In the genomic region with DNA sequence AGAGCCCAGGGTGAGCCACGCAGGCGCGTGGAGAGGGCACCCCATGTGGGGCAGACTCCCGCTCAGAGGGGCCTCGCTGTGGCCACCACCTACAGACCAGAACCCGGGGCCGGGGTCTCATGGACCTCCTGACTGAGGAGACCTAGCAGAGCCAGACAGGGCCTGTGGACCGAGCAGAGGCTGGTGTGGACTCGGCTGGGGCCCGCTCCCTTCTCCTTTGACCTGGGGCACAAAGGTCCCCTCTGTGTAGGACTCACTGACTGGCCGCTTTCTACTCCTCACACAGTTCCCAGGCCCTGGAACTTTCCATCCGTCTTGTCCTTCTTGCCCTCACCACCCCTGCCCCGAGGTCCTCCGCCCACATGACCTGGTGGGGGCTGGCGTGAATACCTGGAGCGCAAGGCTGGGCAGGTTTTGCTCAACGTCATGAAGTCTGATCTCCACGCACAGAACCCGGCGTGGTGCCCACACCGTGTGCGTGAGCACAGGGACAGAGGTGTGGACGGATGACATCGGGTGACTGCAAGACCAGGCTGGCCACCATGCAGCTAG, we compare ENCODE assay signal across 17 cellular contexts. TPM values are rescaled to one million over a fixed set of nuclear protein-coding genes. Genes with fewer than 3 reads are reported as not detected.
DNase-seq lines count a peak whose midpoint lies in the region; ATAC-seq, FAIRE-seq and TF ChIP-seq lines count a peak whose summit lies in the region.
"Had no signal": no experiment of that assay in that cellular context is flagged by ENCODE, and none has a peak within 500 bp of the region (broad histone marks: within the 10 kb centered on the region; RNA-seq: fewer than 3 reads in every experiment).

No MANE protein-coding gene starts in this region.

- 82% methylated on average over 24 of the region's 24 CpGs for WGBS in right cardiac atrium
- WGBS in trophoblast cell (ENCODE audit: extremely low coverage, insufficient coverage, insufficient read length), result no CpG with 5 or more reads among the region's 24 CpGs
- WGBS in esophagus muscularis mucosa, result 89% methylated on average over 18 of the region's 24 CpGs

- TF ChIP-seq POLR2A in vagina (IDR thresholded peaks at IDR 0.05) (no peak), esophagus muscularis mucosa (IDR thresholded peaks at IDR 0.05; ENCODE audit: low read depth) (no peak)

- no peaks in the 10 kb centered on the region for H3K9me3 ChIP-seq in BLaER1
- H3K9me3 ChIP-seq in RWPE2 (ENCODE audit: severe bottlenecking), result no peaks in the 10 kb centered on the region
- H3K9me3 ChIP-seq in right cardiac atrium (ENCODE audit: control insufficient read depth, low read length), result no peaks in the 10 kb centered on the region
- peaks cover 6% of the 10 kb centered on the region for H3K9me3 ChIP-seq in trophoblast cell (ENCODE audit: insufficient read depth, low read depth, low read length)
- H3K9me3 ChIP-seq in vagina, result no peaks in the 10 kb centered on the region
- H3K9me3 ChIP-seq in esophagus muscularis mucosa, result no peaks in the 10 kb centered on the region
- H3K9me3 ChIP-seq: MG63, Peyer's patch had no signal

- no peak overlapping the region for H3K14ac ChIP-seq in trophoblast cell (ENCODE audit: low read length)

- no peaks in the 10 kb centered on the region for H3K27me3 ChIP-seq in BLaER1
- H3K27me3 ChIP-seq in RWPE2 (ENCODE audit: insufficient read depth, poor library complexity, severe bottlenecking), result peaks cover 11% of the 10 kb centered on the region
- no peaks in the 10 kb centered on the region for H3K27me3 ChIP-seq in right cardiac atrium (ENCODE audit: control insufficient read depth, insufficient read depth)
- no peaks in the 10 kb centered on the region for H3K27me3 ChIP-seq in trophoblast cell (ENCODE audit: insufficient read depth, low read length)
- H3K27me3 ChIP-seq in vagina, result no peaks in the 10 kb centered on the region
- peaks cover 0 to 100% (median 19%) of the 10 kb centered on the region in 4 donors for H3K27me3 ChIP-seq in esophagus muscularis mucosa

- no peak for FAIRE-seq in RCC 7860 (lab: Jason Lieb, UNC)
- FAIRE-seq: GM12891, GM18507 had no signal

- intact Hi-C loops in right cardiac atrium (cut with DNase I), result no loop called here
- intact Hi-C loops in vagina (cut with DNase I), result no loop called here
- intact Hi-C loops in esophagus muscularis mucosa (cut with DNase I), result no loop called here

- H2BK120ac ChIP-seq in trophoblast cell (ENCODE audit: insufficient read depth, low read length, poor library complexity), result no peak overlapping the region

- H3K79me2 ChIP-seq in trophoblast cell (ENCODE audit: control insufficient read depth, insufficient read depth, low read length, poor library complexity), result no peaks in the 10 kb centered on the region

- no peak overlapping the region for H2BK12ac ChIP-seq in trophoblast cell (ENCODE audit: low read length)

- DNase-seq in RWPE2 (ENCODE audit: low spot score) (peak; percentile 71), right cardiac atrium (peak; percentile 6 to 59 (median 36)), trophoblast cell (no peak), vagina (ENCODE audit: extremely low spot score in 2 of 2) (no peak), RCC 7860 (ENCODE audit: low spot score) (no peak), NCI-H345 treated with DMSO at 0.1 percent for 48 hours (lab: John Stamatoyannopoulos, UW; ENCODE audit: unreplicated experiment) (no peak), esophagus muscularis mucosa (ENCODE audit: extremely low spot score) (no peak)
- DNase-seq: COR-L47, GF-D8, HFFc6, MG63, NCI-H226, Peyer's patch, SIG-M5 had no signal

- peaks cover 68% of the 10 kb centered on the region for H3K4me1 ChIP-seq in BLaER1
- H3K4me1 ChIP-seq in RWPE2 (ENCODE audit: insufficient read depth, poor library complexity, severe bottlenecking), result no peaks in the 10 kb centered on the region
- no peaks in the 10 kb centered on the region for H3K4me1 ChIP-seq in right cardiac atrium (ENCODE audit: control insufficient read depth, insufficient read depth, low read length)
- no peaks in the 10 kb centered on the region for H3K4me1 ChIP-seq in trophoblast cell (ENCODE audit: control insufficient read depth in 1 of 2, insufficient read depth in 2 of 2, low read length in 2 of 2)
- H3K4me1 ChIP-seq in vagina, result peaks cover 10% of the 10 kb centered on the region
- H3K4me1 ChIP-seq in esophagus muscularis mucosa, result no peaks in the 10 kb centered on the region
- H3K4me1 ChIP-seq: Peyer's patch had no signal

- no peak overlapping the region for H2BK5ac ChIP-seq in trophoblast cell (ENCODE audit: low read depth, low read length, poor library complexity)

- TF ChIP-seq CTCF in RWPE2 (IDR thresholded peaks at IDR 0.05; ENCODE audit: poor library complexity, severe bottlenecking) (no peak), vagina (IDR thresholded peaks at IDR 0.05) (no peak), esophagus muscularis mucosa (IDR thresholded peaks at IDR 0.05) (no peak)

- H4K20me1 ChIP-seq in BLaER1, result peaks cover 16% of the 10 kb centered on the region; the same call in 1 of the 2 replicates

- H3K9ac ChIP-seq in BLaER1 (no peak overlapping the region), trophoblast cell (ENCODE audit: low read length) (no peak overlapping the region)

- no peak overlapping the region for H4K12ac ChIP-seq in trophoblast cell (ENCODE audit: low read depth, low read length)

- no peak overlapping the region for H4K91ac ChIP-seq in trophoblast cell (ENCODE audit: low read depth, low read length)

- H3K79me1 ChIP-seq in trophoblast cell (ENCODE audit: low read length), result no peaks in the 10 kb centered on the region

- no peak overlapping the region for H2AFZ ChIP-seq in trophoblast cell (ENCODE audit: insufficient read depth, low read length, poor library complexity)

- no peak overlapping the region for H2AK5ac ChIP-seq in trophoblast cell (ENCODE audit: low read length)

- H3K4me3 ChIP-seq in BLaER1, result no peak overlapping the region
- H3K4me3 ChIP-seq in RWPE2 (ENCODE audit: severe bottlenecking), result no peak overlapping the region
- H3K4me3 ChIP-seq in right cardiac atrium (ENCODE audit: low read length), result no peak overlapping the region
- H3K4me3 ChIP-seq in trophoblast cell (ENCODE audit: low read depth, low read length), result peak overlapping the region; percentile 56
- no peak overlapping the region for H3K4me3 ChIP-seq in vagina
- no peak overlapping the region for H3K4me3 ChIP-seq in esophagus muscularis mucosa
- H3K4me3 ChIP-seq: MG63, Peyer's patch had no signal

- no peak for TF ChIP-seq EP300 in esophagus muscularis mucosa (IDR thresholded peaks at IDR 0.05)

- ATAC-seq in RWPE2 (ENCODE audit: low read depth) (no peak), right cardiac atrium (no peak)

- H3K4me2 ChIP-seq in BLaER1, result peak overlapping the region; percentile 86
- H3K4me2 ChIP-seq in trophoblast cell (ENCODE audit: low read length), result no peak overlapping the region

- H3K4ac ChIP-seq in trophoblast cell (ENCODE audit: low read depth, low read length), result no peak overlapping the region

- no peak overlapping the region for H4K8ac ChIP-seq in trophoblast cell (ENCODE audit: low read depth, low read length)

- peak overlapping the region; percentile 38; the same call in 1 of the 2 replicates for H3K27ac ChIP-seq in BLaER1
- H3K27ac ChIP-seq in RWPE2 (ENCODE audit: poor library complexity, severe bottlenecking), result no peak overlapping the region
- no peak overlapping the region for H3K27ac ChIP-seq in right cardiac atrium (ENCODE audit: low read length)
- no peak overlapping the region for H3K27ac ChIP-seq in trophoblast cell (ENCODE audit: low read depth, low read length)
- no peak overlapping the region for H3K27ac ChIP-seq in vagina
- H3K27ac ChIP-seq in esophagus muscularis mucosa (replicated peaks in 1 of 4), result no peak overlapping the region
- H3K27ac ChIP-seq: Peyer's patch had no signal

- H3K18ac ChIP-seq in trophoblast cell (ENCODE audit: low read length), result no peak overlapping the region

- H3K36me3 ChIP-seq in BLaER1, result no peaks in the 10 kb centered on the region
- H3K36me3 ChIP-seq in RWPE2 (ENCODE audit: low read depth), result no peaks in the 10 kb centered on the region
- H3K36me3 ChIP-seq in trophoblast cell (ENCODE audit: control insufficient read depth in 1 of 2, insufficient read depth in 2 of 2, low read length in 2 of 2), result no peaks in the 10 kb centered on the region
- H3K36me3 ChIP-seq in vagina, result no peaks in the 10 kb centered on the region
- H3K36me3 ChIP-seq in esophagus muscularis mucosa, result no peaks in the 10 kb centered on the region
- H3K36me3 ChIP-seq: MG63, Peyer's patch had no signal

- H3K23ac ChIP-seq in trophoblast cell (ENCODE audit: low read length), result no peak overlapping the region

RNA-seq across cellular contexts. Expression of a gene that starts 44.7 kb away (rescaled TPM):
- total RNA-seq in right cardiac atrium, result 10 to 100 TPM; 13.9 to 22.4 (median 16.7) TPM
- polyA plus RNA-seq in right cardiac atrium, result 16.4 TPM
- polyA plus RNA-seq in trophoblast cell (2013), result 8.7 and 8.8 TPM in 2 replicates
- 23.3 TPM for total RNA-seq in vagina
- total RNA-seq in esophagus muscularis mucosa, result 10 to 100 TPM; 23.5 to 29.8 (median 27.2) TPM

Comparison
In these comparisons a context has a peak if more than half of its experiments do, and no peak if none do; other contexts are left out.
1. DNase-seq: peak in RWPE2 (single experiment) and right cardiac atrium (3 of 3); none in trophoblast cell (0 of 2), vagina (0 of 2), RCC 7860 (single experiment), NCI-H345 treated with DMSO at 0.1 percent for 48 hours (single experiment) and esophagus muscularis mucosa (single experiment).